ENCODE assay signal across 8 cellular contexts in genomic region chr9:38641985-38642864, GRCh38. TPM values are rescaled to one million over a fixed set of nuclear protein-coding genes. Genes with fewer than 3 reads are reported as not detected.
A peak's percentile ranks its signal among the peaks of the same experiment; 100 is the strongest.
DNase-seq lines count a peak whose midpoint lies in the region; ATAC-seq lines count a peak whose summit lies in the region.

No MANE protein-coding gene starts in this region.

- no peak for DNase-seq in activated naive CD4-positive, alpha-beta T cell treated with anti-CD3 and anti-CD28 coated beads, Interleukin-2, amount 50 U/mL, for 72 hours (ENCODE audit: low spot score in 2 of 2)
- DNase-seq in activated naive CD4-positive, alpha-beta T cell treated with anti-CD3 and anti-CD28 coated beads, Interleukin-2, amount 50 U/mL, for 16 hours, result no peak
- DNase-seq in NCI-H1694 (lab: John Stamatoyannopoulos, UW) (peak; percentile 78), astrocyte of the hippocampus (ENCODE audit: low read depth, low spot score) (peak; percentile 74), inferior parietal cortex (ENCODE audit: extremely low spot score) (peak; percentile 73), GOT3 (lab: John Stamatoyannopoulos, UW) (no peak)
- DNase-seq in activated T-cell treated with anti-CD3 and anti-CD28 coated beads, Interleukin-2, amount 50 U/mL, for 24 hours, result no peak

- peaks cover 29% of the 10 kb centered on the region for H3K27me3 Mint-ChIP-seq in activated T-cell treated with anti-CD3 and anti-CD28 coated beads, Interleukin-2, amount 50 U/mL, for 24 hours

- no peaks in the 10 kb centered on the region for H3K9me3 Mint-ChIP-seq in activated naive CD4-positive, alpha-beta T cell treated with anti-CD3 and anti-CD28 coated beads, Interleukin-2, amount 50 U/mL, for 72 hours
- H3K9me3 Mint-ChIP-seq in activated T-cell treated with anti-CD3 and anti-CD28 coated beads, Interleukin-2, amount 50 U/mL, for 24 hours, result no peaks in the 10 kb centered on the region

- H3K36me3 Mint-ChIP-seq in activated naive CD4-positive, alpha-beta T cell treated with anti-CD3 and anti-CD28 coated beads, Interleukin-2, amount 50 U/mL, for 72 hours, result no peaks in the 10 kb centered on the region
- H3K36me3 Mint-ChIP-seq in activated T-cell treated with anti-CD3 and anti-CD28 coated beads, Interleukin-2, amount 50 U/mL, for 24 hours (ENCODE audit: low read depth), result no peaks in the 10 kb centered on the region

- no peak overlapping the region for H3K4me3 Mint-ChIP-seq in activated T-cell treated with anti-CD3 and anti-CD28 coated beads, Interleukin-2, amount 50 U/mL, for 24 hours

- ATAC-seq in activated naive CD4-positive, alpha-beta T cell treated with anti-CD3 and anti-CD28 coated beads, Interleukin-2, amount 50 U/mL, for 72 hours, result peak; percentile 33 to 51
- no peak for ATAC-seq in GM19455 (IDR thresholded peaks at IDR 0.05; ENCODE audit: unreplicated experiment)

- no peaks in the 10 kb centered on the region for H3K4me1 Mint-ChIP-seq in activated T-cell treated with anti-CD3 and anti-CD28 coated beads, Interleukin-2, amount 50 U/mL, for 24 hours (ENCODE audit: low read depth)

- no peak overlapping the region for H3K27ac Mint-ChIP-seq in activated naive CD4-positive, alpha-beta T cell treated with anti-CD3 and anti-CD28 coated beads, Interleukin-2, amount 50 U/mL, for 72 hours
- no peak overlapping the region for H3K27ac Mint-ChIP-seq in activated T-cell treated with anti-CD3 and anti-CD28 coated beads, Interleukin-2, amount 50 U/mL, for 24 hours

RNA-seq across cellular contexts. Expression of gene ANKRD18A, which starts 21.8 kb away (rescaled TPM):
- 10 to 100 TPM in 1 of 2 donors, 1 to 10 TPM in 1; 9.1 to 15.2 TPM for total RNA-seq in activated naive CD4-positive, alpha-beta T cell treated with anti-CD3 and anti-CD28 coated beads, Interleukin-2, amount 50 U/mL, for 72 hours

Comparison
In these comparisons a context has a peak if more than half of its experiments do, and no peak if none do; other contexts are left out.
1. DNase-seq: peak in NCI-H1694 (single experiment), astrocyte of the hippocampus (single experiment) and inferior parietal cortex (single experiment); none in activated naive CD4-positive, alpha-beta T cell treated with anti-CD3 and anti-CD28 coated beads, Interleukin-2, amount 50 U/mL, for 72 hours (0 of 2), activated naive CD4-positive, alpha-beta T cell treated with anti-CD3 and anti-CD28 coated beads, Interleukin-2, amount 50 U/mL, for 16 hours (single experiment), activated T-cell treated with anti-CD3 and anti-CD28 coated beads, Interleukin-2, amount 50 U/mL, for 24 hours (single experiment) and GOT3 (single experiment).